Comparison of ENCODE assay signal across 13 cellular contexts in the genomic region with DNA sequence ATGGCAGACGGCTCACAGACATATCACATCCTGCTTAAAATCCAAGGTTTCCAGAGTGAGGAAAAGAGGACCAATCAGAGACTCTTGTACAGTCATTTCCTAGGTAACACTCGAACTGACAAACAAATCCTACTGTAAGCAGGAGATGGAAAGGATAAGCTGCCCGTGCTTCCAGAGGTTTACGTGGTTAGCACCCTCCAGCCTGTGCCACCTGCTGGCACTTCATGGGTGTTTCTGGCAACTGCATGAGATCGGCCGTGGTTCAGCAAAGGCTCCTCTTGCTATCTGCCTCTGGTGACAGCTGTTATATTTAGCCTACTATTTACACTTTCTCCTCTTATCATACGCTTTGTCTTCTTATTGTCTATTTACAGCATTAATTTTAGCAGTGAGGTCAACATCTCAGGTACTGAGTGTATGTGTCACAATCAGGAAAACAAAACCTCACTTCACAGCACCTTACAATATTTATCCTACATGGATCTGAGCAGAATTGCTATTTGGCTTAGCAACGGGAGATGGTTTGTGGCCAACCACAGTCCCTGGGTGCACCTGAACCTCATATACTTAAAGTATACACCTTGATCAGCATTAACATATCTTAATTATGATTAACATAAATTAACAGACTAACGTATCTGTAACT.
DNase-seq lines count a peak whose midpoint lies in the region; ATAC-seq and TF ChIP-seq lines count a peak whose summit lies in the region.
"Had no signal": no experiment of that assay in that cellular context is flagged by ENCODE, and none has a peak within 500 bp of the region (broad histone marks: within the 10 kb centered on the region; RNA-seq: fewer than 3 reads in every experiment).

No MANE protein-coding gene starts in this region.

- no peak overlapping the region for H3K4me2 ChIP-seq in SK-N-SH
- H3K4me2 ChIP-seq: GM23338, KMS-11 had no signal

- H3F3A ChIP-seq in SK-N-SH (replicated peaks; ENCODE audit: insufficient read depth) = no peaks in the 10 kb centered on the region

- TF ChIP-seq POLR2A in tibial nerve (IDR thresholded peaks at IDR 0.05) = no peak

- no peaks in the 10 kb centered on the region for H4K20me1 ChIP-seq in SK-N-SH (ENCODE audit: insufficient read depth)

- no peaks in the 10 kb centered on the region for H3K9me2 ChIP-seq in SK-N-SH

- 16% methylated on average over 9 of the region's 9 CpGs for WGBS in SK-N-SH (ENCODE audit: low lambda C conversion rate)
- whole genome bisulfite sequencing in tibial nerve, 2 donors = 62 to 79% methylated on average over 9 of the region's 9 CpGs

- CTCF ChIA-PET in SK-N-SH (lab: Yijun Ruan, JAX) = interaction anchor here (0.6 to 1.4 kb wide), 9 partner anchors 23 to 607 kb away, joined by 3 to 7 read pairs (median 3); no protein-coding TSS in a partner anchor
- CTCF ChIA-PET in WTC11 (lab: Charles Lee) = no interaction called here

- no peaks in the 10 kb centered on the region for H3K36me3 Mint-ChIP-seq in WTC11
- H3K36me3 Mint-ChIP-seq: brain had no signal

- H3K27ac ChIP-seq in SK-N-SH (ENCODE audit: low read depth in 2 of 2, low read length in 1 of 2) = peak overlapping the region in 1 of 2 experiments; percentile 39; a peak in 1 of 4 replicates
- no peak overlapping the region for H3K27ac ChIP-seq in left lung
- H3K27ac ChIP-seq in tibial nerve = no peak overlapping the region
- H3K27ac ChIP-seq: KMS-11 had no signal

- no peaks in the 10 kb centered on the region for H3K27me3 ChIP-seq in SK-N-SH (ENCODE audit: insufficient read depth)
- H3K27me3 ChIP-seq in left lung = no peaks in the 10 kb centered on the region
- no peaks in the 10 kb centered on the region for H3K27me3 ChIP-seq in tibial nerve

- H3K27ac Mint-ChIP-seq in WTC11 = no peak overlapping the region
- H3K27ac Mint-ChIP-seq: activated CD4-positive, alpha-beta T cell treated with anti-CD3 and anti-CD28 coated beads, Interleukin-2, amount 10 ng/mL, durations not matched to agents 24 days and 14 days; GM23338 had no signal

- no peak overlapping the region for H3K4me3 ChIP-seq in SK-N-SH (ENCODE audit: low read depth in 2 of 2, low read length in 1 of 2)
- no peak overlapping the region for H3K4me3 ChIP-seq in left lung
- H3K4me3 ChIP-seq in tibial nerve = no peak overlapping the region
- H3K4me3 ChIP-seq: GM23338 had no signal

- no peak overlapping the region for H2AFZ ChIP-seq in SK-N-SH (ENCODE audit: low read depth)
- H2AFZ ChIP-seq: GM23338 had no signal

- no peaks in the 10 kb centered on the region for H3K27me3 Mint-ChIP-seq in WTC11 (ENCODE audit: low read depth)

- H3K36me3 ChIP-seq in SK-N-SH (replicated peaks in 1 of 2; ENCODE audit: control insufficient read depth in 1 of 2, insufficient read depth in 2 of 2, low read length in 1 of 2) (no peaks in the 10 kb centered on the region), left lung (no peaks in the 10 kb centered on the region), tibial nerve (no peaks in the 10 kb centered on the region)

- no peaks in the 10 kb centered on the region for H3K9me3 ChIP-seq in SK-N-SH
- H3K9me3 ChIP-seq in left lung = no peaks in the 10 kb centered on the region
- H3K9me3 ChIP-seq in tibial nerve = no peaks in the 10 kb centered on the region

- no peak overlapping the region for H3K9ac ChIP-seq in SK-N-SH
- H3K9ac ChIP-seq: KMS-11 had no signal

- DNase-seq in DMS79 treated with DMSO at 0.1 percent for 48 hours (lab: John Stamatoyannopoulos, UW) (peak; percentile 70), NCI-H2029 (lab: John Stamatoyannopoulos, UW) (peak; percentile 98), SK-N-SH (peak; percentile 65), left lung (no peak), WTC11 (ENCODE audit: low spot score) (no peak), tibial nerve (ENCODE audit: low spot score in 2 of 2) (no peak)
- DNase-seq in activated CD8-positive, alpha-beta memory T cell treated with anti-CD3 and anti-CD28 coated beads, Interleukin-2, amount 50 U/mL, for 4 hours = no peak
- DNase-seq: activated CD4-positive, alpha-beta T cell treated with anti-CD3 and anti-CD28 coated beads, Interleukin-2, amount 10 ng/mL, durations not matched to agents 24 days and 14 days; hippocampal formation had no signal

- no peaks in the 10 kb centered on the region for H3K9me3 Mint-ChIP-seq in WTC11
- H3K9me3 Mint-ChIP-seq: activated CD4-positive, alpha-beta T cell treated with anti-CD3 and anti-CD28 coated beads, Interleukin-2, amount 10 ng/mL, durations not matched to agents 24 days and 14 days; GM23338 had no signal

- intact Hi-C loops in left lung (cut with DNase I) = no loop called here

- POLR2A ChIA-PET in SK-N-SH (lab: Yijun Ruan, JAX) (no interaction called here), WTC11 (lab: Charles Lee) (no interaction called here)

- TF ChIP-seq RAD21 in SK-N-SH (IDR thresholded peaks at IDR 0.05; ENCODE audit: low read length) = peak; percentile 53

- no peak overlapping the region for H3K4me3 Mint-ChIP-seq in WTC11
- H3K4me3 Mint-ChIP-seq: activated CD4-positive, alpha-beta T cell treated with anti-CD3 and anti-CD28 coated beads, Interleukin-2, amount 10 ng/mL, durations not matched to agents 24 days and 14 days; brain; GM23338 had no signal

- peaks cover 7% of the 10 kb centered on the region; the same call in 1 of the 2 replicates for H3K4me1 Mint-ChIP-seq in WTC11
- H3K4me1 Mint-ChIP-seq: activated CD4-positive, alpha-beta T cell treated with anti-CD3 and anti-CD28 coated beads, Interleukin-2, amount 10 ng/mL, durations not matched to agents 24 days and 14 days had no signal

- TF ChIP-seq CTCF in SK-N-SH (IDR thresholded peaks at IDR 0.05) (peak; percentile 24; the same call in 1 of the 2 replicates), left lung (IDR thresholded peaks at IDR 0.05) (no peak), WTC11 (IDR thresholded peaks at IDR 0.05) (no peak), tibial nerve (IDR thresholded peaks at IDR 0.05) (no peak)

- H3K79me2 ChIP-seq in SK-N-SH (ENCODE audit: insufficient read depth) = no peaks in the 10 kb centered on the region

- TF ChIP-seq EP300 in SK-N-SH (IDR thresholded peaks at IDR 0.05; ENCODE audit: borderline replicate concordance in 1 of 2, low read depth in 1 of 2, low read length in 1 of 2) (no peak), tibial nerve (IDR thresholded peaks at IDR 0.05) (no peak)

- peaks cover 0 to 12% of the 10 kb centered on the region in 2 experiments; a peak in 2 of 4 replicates for H3K4me1 ChIP-seq in SK-N-SH (ENCODE audit: control insufficient read depth in 1 of 2, insufficient read depth in 2 of 2, low read depth in 1 of 2, low read length in 1 of 2)
- no peaks in the 10 kb centered on the region for H3K4me1 ChIP-seq in left lung
- H3K4me1 ChIP-seq in tibial nerve = no peaks in the 10 kb centered on the region

- ATAC-seq in left lung = peak; percentile 63
- no peak for ATAC-seq in WTC11
- ATAC-seq in GM18520 (IDR thresholded peaks at IDR 0.05; ENCODE audit: unreplicated experiment) = no peak
- ATAC-seq: GM23338 had no signal

TF ChIP-seq in SK-N-SH, 30 proteins besides CTCF, POLR2A, EP300 and RAD21:
- no peak for TF ChIP-seq MEF2A (IDR thresholded peaks at IDR 0.05; ENCODE audit: borderline replicate concordance, low read depth)
- peak; percentile 68 for TF ChIP-seq GATA2 (CRISPR knock-in tag; IDR thresholded peaks at IDR 0.05)
- TF ChIP-seq SMC3 (IDR thresholded peaks at IDR 0.05; ENCODE audit: low read depth, low read length) = peak; percentile 30; the same call in 1 of the 2 replicates

TF ChIP-seq in WTC11, 78 proteins besides CTCF, POLR2A, EP300 and RAD21 (continues in another document):
- TF ChIP-seq GABPB1 (CRISPR knock-in tag; IDR thresholded peaks at IDR 0.05) (no peak), ZNF396 (CRISPR knock-in tag; IDR thresholded peaks at IDR 0.05; ENCODE audit: borderline replicate concordance) (no peak), ZNF423 (CRISPR knock-in tag; IDR thresholded peaks at IDR 0.05) (no peak)
- TF ChIP-seq, protein P1, sequence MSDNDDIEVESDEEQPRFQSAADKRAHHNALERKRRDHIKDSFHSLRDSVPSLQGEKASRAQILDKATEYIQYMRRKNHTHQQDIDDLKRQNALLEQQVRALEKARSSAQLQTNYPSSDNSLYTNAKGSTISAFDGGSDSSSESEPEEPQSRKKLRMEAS (CRISPR knock-in tag; IDR thresholded peaks at IDR 0.05) = no peak
- TF ChIP-seq, protein P2, sequence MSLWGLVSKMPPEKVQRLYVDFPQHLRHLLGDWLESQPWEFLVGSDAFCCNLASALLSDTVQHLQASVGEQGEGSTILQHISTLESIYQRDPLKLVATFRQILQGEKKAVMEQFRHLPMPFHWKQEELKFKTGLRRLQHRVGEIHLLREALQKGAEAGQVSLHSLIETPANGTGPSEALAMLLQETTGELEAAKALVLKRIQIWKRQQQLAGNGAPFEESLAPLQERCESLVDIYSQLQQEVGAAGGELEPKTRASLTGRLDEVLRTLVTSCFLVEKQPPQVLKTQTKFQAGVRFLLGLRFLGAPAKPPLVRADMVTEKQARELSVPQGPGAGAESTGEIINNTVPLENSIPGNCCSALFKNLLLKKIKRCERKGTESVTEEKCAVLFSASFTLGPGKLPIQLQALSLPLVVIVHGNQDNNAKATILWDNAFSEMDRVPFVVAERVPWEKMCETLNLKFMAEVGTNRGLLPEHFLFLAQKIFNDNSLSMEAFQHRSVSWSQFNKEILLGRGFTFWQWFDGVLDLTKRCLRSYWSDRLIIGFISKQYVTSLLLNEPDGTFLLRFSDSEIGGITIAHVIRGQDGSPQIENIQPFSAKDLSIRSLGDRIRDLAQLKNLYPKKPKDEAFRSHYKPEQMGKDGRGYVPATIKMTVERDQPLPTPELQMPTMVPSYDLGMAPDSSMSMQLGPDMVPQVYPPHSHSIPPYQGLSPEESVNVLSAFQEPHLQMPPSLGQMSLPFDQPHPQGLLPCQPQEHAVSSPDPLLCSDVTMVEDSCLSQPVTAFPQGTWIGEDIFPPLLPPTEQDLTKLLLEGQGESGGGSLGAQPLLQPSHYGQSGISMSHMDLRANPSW (CRISPR knock-in tag; conservative IDR thresholded peaks at IDR 0.05; ENCODE audit: low read depth) = no peak

Comparison
In these comparisons a context has a peak if more than half of its experiments do, and no peak if none do; other contexts are left out.
1. DNase-seq: peak in DMS79 treated with DMSO at 0.1 percent for 48 hours (single experiment), NCI-H2029 (single experiment) and SK-N-SH (single experiment); none in left lung (0 of 2), WTC11 (single experiment), tibial nerve (0 of 2) and activated CD8-positive, alpha-beta memory T cell treated with anti-CD3 and anti-CD28 coated beads, Interleukin-2, amount 50 U/mL, for 4 hours (single experiment).